7 cellular contexts compared by ENCODE assay signal in genomic region chr5:150905312-150905683, GRCh38. TPM values are rescaled to one million over a fixed set of nuclear protein-coding genes. Genes with fewer than 3 reads are reported as not detected.
DNase-seq lines count a peak whose midpoint lies in the region; ATAC-seq, FAIRE-seq and TF ChIP-seq lines count a peak whose summit lies in the region.

No MANE protein-coding gene starts in this region.

- no peak overlapping the region for H4K5ac ChIP-seq in IMR-90 (ENCODE audit: low read depth, low read length)

- no peak overlapping the region for H3K27ac Mint-ChIP-seq in stimulated activated naive CD8-positive, alpha-beta T cell treated with anti-CD3 and anti-CD28 coated beads, Interleukin-15, amount 100 ng/mL, for 72 hours

- H2AK5ac ChIP-seq in IMR-90 (ENCODE audit: low read depth, low read length), result no peak overlapping the region

- H3K27me3 Mint-ChIP-seq in stimulated activated naive CD8-positive, alpha-beta T cell treated with anti-CD3 and anti-CD28 coated beads, Interleukin-15, amount 100 ng/mL, for 72 hours, result peaks cover 19% of the 10 kb centered on the region

- no peak overlapping the region for H2AK9ac ChIP-seq in IMR-90 (replicated peaks; ENCODE audit: low read depth, low read length, poor library complexity)

- H3K23ac ChIP-seq in IMR-90 (ENCODE audit: low read depth, low read length), result no peak overlapping the region

- H2AFZ ChIP-seq in IMR-90 (replicated peaks; ENCODE audit: low read length, poor library complexity), result peak overlapping the region; percentile 98
- peak overlapping the region; percentile 100 for H2AFZ ChIP-seq in HepG2 (ENCODE audit: low read length)

- TF ChIP-seq EP300 in HepG2 (IDR thresholded peaks at IDR 0.05; ENCODE audit: low read depth in 2 of 2, low read length in 2 of 2) (no peak), HepG2 (CRISPR knock-in tag; IDR thresholded peaks at IDR 0.05; ENCODE audit: borderline replicate concordance) (no peak)

- H4K20me1 ChIP-seq in IMR-90 (ENCODE audit: insufficient read depth, low read length), result no peaks in the 10 kb centered on the region
- no peaks in the 10 kb centered on the region for H4K20me1 ChIP-seq in HepG2 (ENCODE audit: insufficient read depth, low read length)

- H3K79me2 ChIP-seq in HepG2 (ENCODE audit: insufficient read depth, low read length), result no peaks in the 10 kb centered on the region

- no peak overlapping the region for H3K56ac ChIP-seq in IMR-90 (ENCODE audit: extremely low read depth, insufficient read depth, low read length)

- dilution Hi-C loops in IMR-90 (cut with HindIII; ENCODE audit: low sequenced_read_pairs, unreplicated experiment), result no loop called here

- H3K4me2 ChIP-seq in IMR-90 (ENCODE audit: low read depth, low read length) (peak overlapping the region; percentile 56), HepG2 (ENCODE audit: low read depth, low read length) (peak overlapping the region; percentile 80)

- H3K27me3 ChIP-seq in IMR-90 (ENCODE audit: control insufficient read depth, insufficient read depth, low read length), result no peaks in the 10 kb centered on the region
- H3K27me3 ChIP-seq in body of pancreas, result no peaks in the 10 kb centered on the region
- H3K27me3 ChIP-seq in HepG2 (ENCODE audit: control insufficient read depth in 1 of 2, insufficient read depth in 2 of 2, low read length in 2 of 2), result no peaks in the 10 kb centered on the region; a peak in 2 of 5 replicates
- no peaks in the 10 kb centered on the region for H3K27me3 ChIP-seq in HAP-1 (ENCODE audit: low read depth)

- peak overlapping the region; percentile 86 to 89 for H3K4me3 Mint-ChIP-seq in stimulated activated naive CD8-positive, alpha-beta T cell treated with anti-CD3 and anti-CD28 coated beads, Interleukin-15, amount 100 ng/mL, for 72 hours

- H2BK5ac ChIP-seq in IMR-90 (ENCODE audit: low read depth, low read length, poor library complexity, severe bottlenecking), result no peak overlapping the region

- H3K79me1 ChIP-seq in IMR-90 (ENCODE audit: low read depth in 1 of 2, low read length in 2 of 2), result peaks cover 4 to 5% of the 10 kb centered on the region in 2 experiments; a peak in 2 of 4 replicates

- peaks cover 48 to 51% of the 10 kb centered on the region in 2 donors for H3K9me3 Mint-ChIP-seq in stimulated activated naive CD8-positive, alpha-beta T cell treated with anti-CD3 and anti-CD28 coated beads, Interleukin-15, amount 100 ng/mL, for 72 hours

- H2BK120ac ChIP-seq in IMR-90 (ENCODE audit: low read depth, low read length), result no peak overlapping the region

- no peak overlapping the region for H2BK20ac ChIP-seq in IMR-90 (ENCODE audit: low read depth, low read length)

- no peak for TF ChIP-seq POLR2A in IMR-90 (IDR thresholded peaks at IDR 0.05; ENCODE audit: low read depth, low read length)
- TF ChIP-seq POLR2A in body of pancreas (IDR thresholded peaks at IDR 0.05), result no peak
- TF ChIP-seq POLR2A in HepG2 (IDR thresholded peaks at IDR 0.05; ENCODE audit: insufficient read depth in 1 of 2, low read depth in 2 of 2, low read length in 2 of 2), result no peak

- H3K9me3 ChIP-seq in IMR-90 (ENCODE audit: control insufficient read depth, insufficient read depth, low read length), result peaks cover 28% of the 10 kb centered on the region
- H3K9me3 ChIP-seq in body of pancreas, result peaks cover 0 to 30% (median 0%) of the 10 kb centered on the region in 3 donors
- H3K9me3 ChIP-seq in HepG2 (ENCODE audit: low read length), result peaks cover 64% of the 10 kb centered on the region
- H3K9me3 ChIP-seq in HAP-1, result no peaks in the 10 kb centered on the region

- BruUV-seq in IMR-90 (replicated peaks; lab: Mats Ljungman, UMichigan) (no TSS peak), HepG2 (replicated peaks; lab: Mats Ljungman, UMichigan) (no TSS peak)

- no peak overlapping the region for H4K91ac ChIP-seq in IMR-90 (ENCODE audit: insufficient read depth, low read depth, low read length)

- no peak overlapping the region for H3K18ac ChIP-seq in IMR-90 (ENCODE audit: low read depth, low read length)

- FAIRE-seq in HepG2 (lab: Jason Lieb, UNC), result no peak

- peak overlapping the region; percentile 96 to 99; a peak in 3 of 4 replicates for H4K8ac ChIP-seq in IMR-90 (ENCODE audit: low read depth in 2 of 2, low read length in 2 of 2)

- POLR2A ChIA-PET in IMR-90 (lab: Charles Lee; ENCODE audit: unreplicated experiment), result no interaction called here
- POLR2A ChIA-PET in HepG2 (lab: Yijun Ruan, JAX), result interaction anchor here (1.0 kb wide), 1 partner anchor 115 kb away, joined by 3 read pairs; the partner anchor contains the start of gene GPX3

- H3K4me3 ChIP-seq in IMR-90 (ENCODE audit: insufficient read depth, low read depth, low read length) (peak overlapping the region; percentile 81), body of pancreas (peak overlapping the region in 1 of 2 donors; percentile 15), HepG2 (replicated peaks in 1 of 3; ENCODE audit: insufficient read depth in 1 of 3, low read depth in 2 of 3, low read length in 3 of 3) (peak overlapping the region; percentile 63 to 86 (median 69)), HAP-1 (no peak overlapping the region)

- ATAC-seq in IMR-90 (ENCODE audit: low read depth), result no peak
- ATAC-seq in body of pancreas, result no peak
- ATAC-seq in HepG2, result no peak
- ATAC-seq in stimulated activated naive CD8-positive, alpha-beta T cell treated with anti-CD3 and anti-CD28 coated beads, Interleukin-15, amount 100 ng/mL, for 72 hours, result no peak
- no peak for ATAC-seq in GM19452 (IDR thresholded peaks at IDR 0.05; ENCODE audit: unreplicated experiment)

- H3K36me3 ChIP-seq in IMR-90 (ENCODE audit: control insufficient read depth, insufficient read depth, low read length) (no peaks in the 10 kb centered on the region; the same call in 1 of the 2 replicates), body of pancreas (replicated peaks in 1 of 2; ENCODE audit: insufficient read depth in 1 of 2, low read depth in 2 of 2) (peaks cover 0 to 2% of the 10 kb centered on the region in 2 donors), HepG2 (replicated peaks in 1 of 2; ENCODE audit: control insufficient read depth in 1 of 2, insufficient read depth in 2 of 2, low read length in 2 of 2) (peaks cover 2% of the 10 kb centered on the region in 2 experiments; a peak in 3 of 5 replicates), HAP-1 (replicated peaks) (no peaks in the 10 kb centered on the region)

- no peak overlapping the region for H3K14ac ChIP-seq in IMR-90 (replicated peaks; ENCODE audit: low read depth, low read length)

- CTCF ChIA-PET in IMR-90 (lab: Yijun Ruan, JAX) (no interaction called here), HepG2 (lab: Yijun Ruan, JAX; ENCODE audit: low intra/inter-chr PET ratio, low total read pairs) (no interaction called here)

- 17% methylated on average over 2 of the region's 4 CpGs; no CpG with 5 or more reads in 1 of the 2 experiments for WGBS in IMR-90 (ENCODE audit: extremely low coverage in 2 of 2, insufficient read length in 1 of 2), 2 experiments
- WGBS in body of pancreas, 2 donors, result 22% methylated on average over 4 of the region's 4 CpGs
- WGBS in HepG2 (ENCODE audit: low lambda C conversion rate), result 14% methylated on average over 4 of the region's 4 CpGs

- no peak overlapping the region for H2BK15ac ChIP-seq in IMR-90 (ENCODE audit: low read depth, low read length)

- TF ChIP-seq RAD21 in IMR-90 (IDR thresholded peaks at IDR 0.05; ENCODE audit: low read length) (no peak), HepG2 (CRISPR knock-in tag; IDR thresholded peaks at IDR 0.05) (no peak)

- no peaks in the 10 kb centered on the region for H3K4me1 ChIP-seq in IMR-90 (ENCODE audit: control insufficient read depth, insufficient read depth, low read length)
- peaks cover 4% of the 10 kb centered on the region for H3K4me1 ChIP-seq in body of pancreas
- H3K4me1 ChIP-seq in HepG2 (ENCODE audit: insufficient read depth, low read length), result peaks cover 15% of the 10 kb centered on the region
- no peaks in the 10 kb centered on the region for H3K4me1 ChIP-seq in HAP-1

- H3K27ac ChIP-seq in IMR-90 (ENCODE audit: insufficient read depth, low read length), result no peak overlapping the region
- H3K27ac ChIP-seq in body of pancreas, result peak overlapping the region in 3 of 4 donors; percentile 61 to 76 (median 64)
- H3K27ac ChIP-seq in HepG2 (ENCODE audit: extremely low read length, insufficient read depth, low read length), result peak overlapping the region; percentile 95

- no peaks in the 10 kb centered on the region for H3K9me1 ChIP-seq in IMR-90 (ENCODE audit: insufficient read depth, low read length)

- no peak overlapping the region for H3K4ac ChIP-seq in IMR-90 (ENCODE audit: low read depth, low read length)

- DNase-seq in IMR-90, result no peak
- DNase-seq in body of pancreas, result no peak
- DNase-seq in HepG2 (ENCODE audit: low spot score), result no peak
- DNase-seq in stimulated activated naive CD8-positive, alpha-beta T cell treated with anti-CD3 and anti-CD28 coated beads, Interleukin-15, amount 100 ng/mL, for 72 hours, result no peak
- no peak for DNase-seq in DMS53 (lab: John Stamatoyannopoulos, UW)
- DNase-seq in HAP-1 (ENCODE audit: low spot score in 2 of 2), result no peak

- H3K4me1 Mint-ChIP-seq in stimulated activated naive CD8-positive, alpha-beta T cell treated with anti-CD3 and anti-CD28 coated beads, Interleukin-15, amount 100 ng/mL, for 72 hours, result peaks cover 8% of the 10 kb centered on the region

- TF ChIP-seq CTCF in IMR-90 (conservative IDR thresholded peaks at IDR 0.05; ENCODE audit: low read depth, low read length) (no peak), body of pancreas (IDR thresholded peaks at IDR 0.05) (no peak), HepG2 (CRISPR knock-in tag; IDR thresholded peaks at IDR 0.05) (no peak)

- intact Hi-C loops in IMR-90 (cut with micrococcal nuclease), result no loop called here
- intact Hi-C loops in body of pancreas (cut with DNase I), result no loop called here
- intact Hi-C loops in HepG2 (cut with micrococcal nuclease; ENCODE audit: unreplicated experiment), result no loop called here

- H3K9ac ChIP-seq in IMR-90 (ENCODE audit: low read depth, low read length) (no peak overlapping the region; the same call in 1 of the 2 replicates), HepG2 (ENCODE audit: insufficient read depth, low read depth, low read length) (peak overlapping the region; percentile 96)

- in situ Hi-C loops in IMR-90 (cut with MboI; ENCODE audit: low sequenced_read_pairs), result no loop called here
- in situ Hi-C loops in HepG2 (cut with HindIII; ENCODE audit: extremely low pct_ligation_motif_present, low pct_unique_long_range_greater_than_20kb), result no loop called here
- in situ Hi-C loops in HAP-1 (cut with MboI; ENCODE audit: low sequenced_read_pairs), result no loop called here

RNA-seq across cellular contexts. Expression of gene ZNF300, which starts 0.5 kb away (rescaled TPM):
- total RNA-seq in IMR-90 (2012; rRNA removed) (6.1 and 7.5 TPM in 2 replicates), body of pancreas (1 to 10 TPM; 4.7 to 7.9 TPM), HepG2 (2016; rRNA removed; fragmentation: Illumina TruSeq; extraction: Trizol) (5.3 and 6.8 TPM in 2 replicates)
- polyA plus RNA-seq in IMR-90 (2012; rRNA removed) (4.2 and 5.2 TPM in 2 replicates), HepG2 (2011; rRNA removed) (2.5 and 2.7 TPM in 2 replicates)
- 0.35 and 0.83 TPM in 2 replicates for polyA plus RNA-seq in IMR-90 (2012; cell fraction: cytosol; rRNA removed)
- polyA plus RNA-seq in IMR-90 (2012; cell fraction: nucleus; rRNA removed; ENCODE audit: low replicate concordance), result 1.9 and 16.6 TPM in 2 replicates
- 0.71 and 0.79 TPM in 2 replicates for total RNA-seq in HepG2 (2016; cell fraction: cytosol; rRNA removed; fragmentation: Illumina TruSeq; extraction: Trizol; ENCODE audit: low read depth)
- total RNA-seq in HepG2 (2016; cell fraction: insoluble cytoplasmic fraction; rRNA removed; fragmentation: Illumina TruSeq; extraction: Trizol), result 4.6 and 7.5 TPM in 2 replicates
- total RNA-seq in HepG2 (2016; cell fraction: membrane; rRNA removed; fragmentation: Illumina TruSeq; extraction: Trizol), result 3.0 TPM in 2 replicates
- 18.8 and 19.1 TPM in 2 replicates for total RNA-seq in HepG2 (2016; cell fraction: nucleus; rRNA removed; fragmentation: Illumina TruSeq; extraction: Trizol)
- 0.54 and 0.90 TPM in 2 replicates for polyA plus RNA-seq in HepG2 (2011; cell fraction: cytosol; rRNA removed)
- 4.9 and 6.1 TPM in 2 replicates for polyA plus RNA-seq in HepG2 (2011; cell fraction: nucleus; rRNA removed)
- polyA plus RNA-seq in HepG2 (2012), result 1.9 and 2.4 TPM in 2 replicates
- polyA plus RNA-seq in HepG2 (2016; cell fraction: cytosol; fragmentation: Illumina TruSeq; extraction: Trizol; ENCODE audit: low read depth), result 0.36 and 0.37 TPM in 2 replicates
- 4.1 and 4.4 TPM in 2 replicates for polyA plus RNA-seq in HepG2 (2016; cell fraction: insoluble cytoplasmic fraction; fragmentation: Illumina TruSeq; extraction: Trizol; ENCODE audit: low read depth)
- polyA plus RNA-seq in HepG2 (2016; cell fraction: membrane; fragmentation: Illumina TruSeq; extraction: Trizol; ENCODE audit: low read depth), result 1.5 and 1.8 TPM in 2 replicates
- 24.8 and 25.5 TPM in 2 replicates for polyA plus RNA-seq in HepG2 (2016; cell fraction: nucleus; fragmentation: Illumina TruSeq; extraction: Trizol; ENCODE audit: insufficient read depth, low read depth)
- polyA minus RNA-seq in HepG2 (2011; rRNA and poly(A)+ RNA removed; ENCODE audit: low replicate concordance), result 1.6 and 2.1 TPM in 2 replicates
- polyA minus RNA-seq in HepG2 (2011; cell fraction: cytosol; rRNA and poly(A)+ RNA removed), result 0.62 and 0.99 TPM in 2 replicates
- 25.8 and 26.1 TPM in 2 replicates for polyA minus RNA-seq in HepG2 (2011; cell fraction: nucleus; rRNA and poly(A)+ RNA removed)

RNA-seq across cellular contexts. Expression of gene IRGM, which starts 59.0 kb away (rescaled TPM):
- not detected in 2 replicates for total RNA-seq in IMR-90 (2012; rRNA removed)
- not detected in 2 replicates for polyA plus RNA-seq in IMR-90 (2012; rRNA removed)
- polyA plus RNA-seq in IMR-90 (2012; cell fraction: cytosol; rRNA removed), result 0.10 TPM in 1 of 2 replicates, not detected in the other
- not detected in 2 replicates for polyA plus RNA-seq in IMR-90 (2012; cell fraction: nucleus; rRNA removed; ENCODE audit: low replicate concordance)
- not detected for total RNA-seq in body of pancreas
- not detected in 2 replicates for total RNA-seq in HepG2 (2016; rRNA removed; fragmentation: Illumina TruSeq; extraction: Trizol)
- total RNA-seq in HepG2 (2016; cell fraction: cytosol; rRNA removed; fragmentation: Illumina TruSeq; extraction: Trizol; ENCODE audit: low read depth), result not detected in 2 replicates
- 0.06 TPM in 1 of 2 replicates, not detected in the other for total RNA-seq in HepG2 (2016; cell fraction: insoluble cytoplasmic fraction; rRNA removed; fragmentation: Illumina TruSeq; extraction: Trizol)
- total RNA-seq in HepG2 (2016; cell fraction: membrane; rRNA removed; fragmentation: Illumina TruSeq; extraction: Trizol), result not detected in 2 replicates
- total RNA-seq in HepG2 (2016; cell fraction: nucleus; rRNA removed; fragmentation: Illumina TruSeq; extraction: Trizol), result not detected in 2 replicates
- not detected in 2 replicates for polyA plus RNA-seq in HepG2 (2011; rRNA removed)
- 0.03 and 0.04 TPM in 2 replicates for polyA plus RNA-seq in HepG2 (2011; cell fraction: cytosol; rRNA removed)
- polyA plus RNA-seq in HepG2 (2011; cell fraction: nucleus; rRNA removed), result 0.10 TPM in 2 replicates
- not detected in 2 replicates for polyA plus RNA-seq in HepG2 (2012)
- not detected in 2 replicates for polyA plus RNA-seq in HepG2 (2016; cell fraction: cytosol; fragmentation: Illumina TruSeq; extraction: Trizol; ENCODE audit: low read depth)
- not detected in 2 replicates for polyA plus RNA-seq in HepG2 (2016; cell fraction: insoluble cytoplasmic fraction; fragmentation: Illumina TruSeq; extraction: Trizol; ENCODE audit: low read depth)
- polyA plus RNA-seq in HepG2 (2016; cell fraction: membrane; fragmentation: Illumina TruSeq; extraction: Trizol; ENCODE audit: low read depth), result not detected in 2 replicates
- not detected in 2 replicates for polyA plus RNA-seq in HepG2 (2016; cell fraction: nucleus; fragmentation: Illumina TruSeq; extraction: Trizol; ENCODE audit: insufficient read depth, low read depth)
- 0.23 TPM in 1 of 2 replicates, not detected in the other for polyA minus RNA-seq in HepG2 (2011; rRNA and poly(A)+ RNA removed; ENCODE audit: low replicate concordance)
- polyA minus RNA-seq in HepG2 (2011; cell fraction: cytosol; rRNA and poly(A)+ RNA removed), result not detected in 2 replicates
- polyA minus RNA-seq in HepG2 (2011; cell fraction: nucleus; rRNA and poly(A)+ RNA removed), result not detected in 2 replicates
